27 cellular contexts compared by ENCODE assay signal in the genomic region with DNA sequence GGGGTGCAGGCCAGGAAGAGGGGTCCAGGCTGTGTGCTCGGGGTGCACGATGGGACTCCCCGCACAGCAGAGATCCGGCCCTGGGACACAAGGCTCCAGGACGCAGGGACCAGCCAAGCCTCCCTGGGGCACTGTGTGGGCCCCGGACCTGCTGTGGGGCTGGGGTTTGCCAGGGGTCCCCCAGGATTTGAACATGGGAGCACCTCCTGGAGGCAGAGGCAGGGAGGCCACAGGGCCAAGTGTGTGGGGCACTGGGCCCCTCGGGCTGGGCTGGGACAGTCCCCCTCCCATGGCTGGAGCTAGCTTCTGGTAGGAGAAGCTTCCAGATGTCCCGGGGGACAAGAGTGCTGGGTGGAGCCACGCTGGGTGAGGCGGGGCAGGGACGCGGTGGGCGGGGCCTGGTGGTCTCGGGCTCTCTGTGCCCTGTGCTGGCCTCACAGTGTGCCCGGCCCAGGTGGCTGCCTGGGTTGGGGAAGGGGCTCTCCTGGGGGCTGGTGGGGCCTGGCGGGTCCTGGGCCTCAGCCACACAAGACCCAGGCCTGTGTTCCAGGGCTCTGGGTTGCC. TPM values are rescaled to one million over a fixed set of nuclear protein-coding genes. Genes with fewer than 3 reads are reported as not detected.
DNase-seq lines count a peak whose midpoint lies in the region; ATAC-seq, FAIRE-seq and TF ChIP-seq lines count a peak whose summit lies in the region.
"Had no signal": no experiment of that assay in that cellular context is flagged by ENCODE, and none has a peak within 500 bp of the region (broad histone marks: within the 10 kb centered on the region; RNA-seq: fewer than 3 reads in every experiment).

No MANE protein-coding gene starts in this region.

- H3K79me2 ChIP-seq in PC-3 (ENCODE audit: low read length) = no peaks in the 10 kb centered on the region
- H3K79me2 ChIP-seq in H1 (ENCODE audit: control insufficient read depth in 1 of 2, insufficient read depth in 2 of 2, low read length in 2 of 2) = no peaks in the 10 kb centered on the region

- H3K36me3 ChIP-seq in PC-3 (ENCODE audit: low read depth, low read length) (no peaks in the 10 kb centered on the region), H1 (ENCODE audit: control insufficient read depth in 2 of 4, insufficient read depth in 4 of 4, low read length in 3 of 4) (peaks cover 0 to 9% (median 8%) of the 10 kb centered on the region in 4 experiments; a peak in 5 of 8 replicates), sigmoid colon (peaks cover 0 to 2% (median 0%) of the 10 kb centered on the region in 4 donors)
- H3K36me3 ChIP-seq: prostate gland had no signal

- no peak overlapping the region for H3K4ac ChIP-seq in H1 (replicated peaks; ENCODE audit: insufficient read length, low read depth, low read length)

- no peaks in the 10 kb centered on the region for H3F3A ChIP-seq in PC-3 (ENCODE audit: low read length, unreplicated experiment)

- no peak overlapping the region for H2BK12ac ChIP-seq in H1 (ENCODE audit: low read depth, low read length)

- no peak for FAIRE-seq in H1 (lab: Jason Lieb, UNC)
- FAIRE-seq: GM12878, kidney had no signal

- H3K14ac ChIP-seq in H1 (ENCODE audit: insufficient read length) = no peak overlapping the region

- TF ChIP-seq POLR2A in H1 (IDR thresholded peaks at IDR 0.05; ENCODE audit: control extremely low read depth in 1 of 2, low read depth in 2 of 2, low read length in 2 of 2) (no peak), sigmoid colon (IDR thresholded peaks at IDR 0.05) (no peak)

- H2BK5ac ChIP-seq in H1 (ENCODE audit: low read depth, low read length) = no peak overlapping the region

- TF ChIP-seq RAD21 in H1 (IDR thresholded peaks at IDR 0.05 in 1 of 2, conservative IDR thresholded peaks at IDR 0.05 in 1 of 2; ENCODE audit: low read depth in 2 of 2, low read length in 2 of 2) = no peak

- H2BK15ac ChIP-seq in H1 (ENCODE audit: low read length) = no peak overlapping the region

- H3K18ac ChIP-seq in H1 (ENCODE audit: extremely low read depth, low read length) = peak overlapping the region; percentile 48; the same call in 1 of the 2 replicates

- H2BK20ac ChIP-seq in H1 (ENCODE audit: low read length) = no peak overlapping the region

- DNase-seq in D341Med (ENCODE audit: low spot score) = peak; percentile 60
- no peak for DNase-seq in PC-3
- peak in 1 of 2 experiments; percentile 82 for DNase-seq in H1 (ENCODE audit: low read depth in 1 of 2, low spot score in 2 of 2)
- DNase-seq in activated T-helper 2 cell treated with anti-CD3 and anti-CD28 coated beads, Interferon-gamma antibody, Interleukin-2, Interleukin-4, amounts not matched to agents 10 μg/mL and 5 μg/mL and 100 μg/mL, durations not matched to agents 14 hours and 24 hours and 36 hours (ENCODE audit: low spot score) = no peak
- no peak for DNase-seq in sigmoid colon
- no peak for DNase-seq in DMS153 (lab: John Stamatoyannopoulos, UW)
- DNase-seq: activated CD4-positive, alpha-beta T cell treated with anti-CD3 and anti-CD28 coated beads for 1 hour; activated naive CD4-positive, alpha-beta T cell treated with anti-CD3 and anti-CD28 coated beads, Interleukin-2, amount 50 U/mL, for 16 hours; activated T-cell treated with anti-CD3 and anti-CD28 coated beads, Interleukin-2, amount 50 U/mL, for 48 hours; aorta; CD4-positive, CD25-positive, alpha-beta regulatory T cell; central memory CD4-positive, alpha-beta T cell; DMS79 treated with DMSO at 0.1 percent for 48 hours; erythroblast; foreskin fibroblast; kidney; NCI-H1105 treated with DMSO at 0.1 percent for 48 hours; NCI-H510A had no signal

- H3K4me2 ChIP-seq in PC-3 (ENCODE audit: low read length) (peak overlapping the region; percentile 73), H1 (ENCODE audit: insufficient read depth in 1 of 2, low read depth in 2 of 2, low read length in 2 of 2) (no peak overlapping the region)

- H4K5ac ChIP-seq in H1 (ENCODE audit: insufficient read length, low read depth, low read length) = no peak overlapping the region

- no peak overlapping the region for H3K56ac ChIP-seq in H1 (replicated peaks; ENCODE audit: insufficient read length, low read depth, low read length)

- WGBS in H1 (ENCODE audit: extremely low coverage in 1 of 2, insufficient coverage in 1 of 2, insufficient read length in 1 of 2, insufficient replicate concordance in 2 of 2, low coverage in 1 of 2, low lambda C conversion rate in 2 of 2, missing lambda C conversion rate in 1 of 2), 2 experiments = 76% methylated on average over 13 of the region's 16 CpGs; no CpG with 5 or more reads in 1 of the 2 experiments
- 17 to 63% methylated on average over 16 of the region's 16 CpGs for WGBS in sigmoid colon, 2 donors

- peaks cover 4% of the 10 kb centered on the region for H3K4me1 Mint-ChIP-seq in activated T-helper 2 cell treated with anti-CD3 and anti-CD28 coated beads, Interferon-gamma antibody, Interleukin-2, Interleukin-4, amounts not matched to agents 10 μg/mL and 5 μg/mL and 100 μg/mL, durations not matched to agents 14 hours and 24 hours and 36 hours (ENCODE audit: low read depth)

- H3K4me3 Mint-ChIP-seq in activated T-helper 2 cell treated with anti-CD3 and anti-CD28 coated beads, Interferon-gamma antibody, Interleukin-2, Interleukin-4, amounts not matched to agents 10 μg/mL and 5 μg/mL and 100 μg/mL, durations not matched to agents 14 hours and 24 hours and 36 hours (ENCODE audit: low read depth) = no peak overlapping the region
- H3K4me3 Mint-ChIP-seq: CD4-positive, CD25-positive, alpha-beta regulatory T cell had no signal

- POLR2A ChIA-PET in PC-3 (lab: Charles Lee; ENCODE audit: unreplicated experiment) (no interaction called here), H1 (lab: Charles Lee; ENCODE audit: partially characterized antibody) (no interaction called here)

- H3K9ac ChIP-seq in PC-3 (ENCODE audit: low read length) (no peak overlapping the region), H1 (replicated peaks in 1 of 4; ENCODE audit: extremely low read depth in 1 of 4, low read depth in 3 of 4, low read length in 3 of 4) (no peak overlapping the region)

- intact Hi-C loops in PC-3 (cut with micrococcal nuclease) = no loop called here
- intact Hi-C loops in activated T-helper 2 cell treated with anti-CD3 and anti-CD28 coated beads, Interferon-gamma antibody, Interleukin-2, Interleukin-4, amounts not matched to agents 10 μg/mL and 5 μg/mL and 100 μg/mL, durations not matched to agents 14 hours and 24 hours and 36 hours (cut with micrococcal nuclease) = no loop called here
- intact Hi-C loops in sigmoid colon (cut with DNase I) = no loop called here

- 0 out of 2 replicates have a peak overlapping the region, but pooled peaks have one; percentile 8 for H3K27ac ChIP-seq in 22Rv1
- H3K27ac ChIP-seq in PC-3 (ENCODE audit: low read length) = no peak overlapping the region
- H3K27ac ChIP-seq in H1 (ENCODE audit: low read depth, low read length) = no peak overlapping the region
- H3K27ac ChIP-seq in sigmoid colon = no peak overlapping the region
- H3K27ac ChIP-seq: prostate gland, RWPE1, suprapubic skin, vagina had no signal

- H3K23me2 ChIP-seq in H1 (ENCODE audit: low read depth, low read length) = no peaks in the 10 kb centered on the region; the same call in 1 of the 2 replicates

- no peaks in the 10 kb centered on the region for H3K9me2 ChIP-seq in PC-3 (replicated peaks; ENCODE audit: low read length)

- no peak overlapping the region for H3K23ac ChIP-seq in H1 (ENCODE audit: insufficient read length)

- no peak overlapping the region for H2AK5ac ChIP-seq in H1 (ENCODE audit: low read depth, low read length)

- H3K79me1 ChIP-seq in H1 (ENCODE audit: low read depth, low read length) = no peaks in the 10 kb centered on the region

- H3K27me3 ChIP-seq in PC-3 (ENCODE audit: low read length) = no peaks in the 10 kb centered on the region
- 0 out of 7 replicates have a peak, but pooled peaks cover 0 to 5% (median 0%) of the 10 kb centered on the region in 4 experiments for H3K27me3 ChIP-seq in H1 (replicated peaks in 1 of 4; ENCODE audit: control insufficient read depth in 3 of 4, extremely low read depth in 1 of 4, insufficient read depth in 3 of 4, low read length in 3 of 4)
- peaks cover 0 to 68% (median 44%) of the 10 kb centered on the region in 3 donors for H3K27me3 ChIP-seq in sigmoid colon
- H3K27me3 ChIP-seq: vagina had no signal

- CTCF ChIA-PET in PC-3 (lab: Charles Lee) = no interaction called here
- CTCF ChIA-PET in H1 (lab: Charles Lee; ENCODE audit: partially characterized antibody) = interaction anchor here (1.1 to 1.2 kb wide), 2 partner anchors 21 to 64 kb away, joined by 3 read pairs; no protein-coding TSS in a partner anchor

- no TSS peak for BruUV-seq in PC-3 (replicated peaks; lab: Mats Ljungman, UMichigan)

- ATAC-seq in PC-3 (peak; percentile 39), HG03432 (IDR thresholded peaks at IDR 0.05; ENCODE audit: unreplicated experiment) (no peak)
- ATAC-seq: GM12878 had no signal

- H2AFZ ChIP-seq in PC-3 (ENCODE audit: low read length) = peak overlapping the region; percentile 50; the same call in 1 of the 2 replicates
- H2AFZ ChIP-seq in H1 (ENCODE audit: low read length) = no peak overlapping the region

- TF ChIP-seq CTCF in 22Rv1 (IDR thresholded peaks at IDR 0.05) (no peak), PC-3 (conservative IDR thresholded peaks at IDR 0.05; ENCODE audit: low read depth, low read length) (no peak), H1 (IDR thresholded peaks at IDR 0.05; ENCODE audit: control extremely low read depth in 1 of 3, insufficient read depth in 1 of 3, low read depth in 1 of 3, low read length in 3 of 3) (no peak), sigmoid colon (IDR thresholded peaks at IDR 0.05) (no peak)

- no peaks in the 10 kb centered on the region for H3K27me3 Mint-ChIP-seq in activated T-helper 2 cell treated with anti-CD3 and anti-CD28 coated beads, Interferon-gamma antibody, Interleukin-2, Interleukin-4, amounts not matched to agents 10 μg/mL and 5 μg/mL and 100 μg/mL, durations not matched to agents 14 hours and 24 hours and 36 hours (ENCODE audit: low read depth)
- H3K27me3 Mint-ChIP-seq: CD4-positive, CD25-positive, alpha-beta regulatory T cell had no signal

- no peak overlapping the region for H3K27ac Mint-ChIP-seq in activated T-helper 2 cell treated with anti-CD3 and anti-CD28 coated beads, Interferon-gamma antibody, Interleukin-2, Interleukin-4, amounts not matched to agents 10 μg/mL and 5 μg/mL and 100 μg/mL, durations not matched to agents 14 hours and 24 hours and 36 hours
- H3K27ac Mint-ChIP-seq: CD4-positive, CD25-positive, alpha-beta regulatory T cell had no signal

- no peaks in the 10 kb centered on the region for H3K9me3 Mint-ChIP-seq in activated T-helper 2 cell treated with anti-CD3 and anti-CD28 coated beads, Interferon-gamma antibody, Interleukin-2, Interleukin-4, amounts not matched to agents 10 μg/mL and 5 μg/mL and 100 μg/mL, durations not matched to agents 14 hours and 24 hours and 36 hours
- H3K9me3 Mint-ChIP-seq: CD4-positive, CD25-positive, alpha-beta regulatory T cell had no signal

- peaks cover 7% of the 10 kb centered on the region for H3K36me3 Mint-ChIP-seq in activated T-helper 2 cell treated with anti-CD3 and anti-CD28 coated beads, Interferon-gamma antibody, Interleukin-2, Interleukin-4, amounts not matched to agents 10 μg/mL and 5 μg/mL and 100 μg/mL, durations not matched to agents 14 hours and 24 hours and 36 hours (ENCODE audit: low read depth)

- peak overlapping the region; percentile 65 for H4K91ac ChIP-seq in H1 (replicated peaks; ENCODE audit: insufficient read length, low read length)

- no peak overlapping the region for H2BK120ac ChIP-seq in H1 (replicated peaks; ENCODE audit: low read depth, low read length)

- no peaks in the 10 kb centered on the region for H3K9me3 ChIP-seq in PC-3 (ENCODE audit: low read length)
- no peaks in the 10 kb centered on the region for H3K9me3 ChIP-seq in H1 (ENCODE audit: insufficient read depth in 2 of 2, low read depth in 1 of 2, low read length in 1 of 2)
- no peaks in the 10 kb centered on the region for H3K9me3 ChIP-seq in sigmoid colon
- H3K9me3 ChIP-seq: prostate gland, suprapubic skin, vagina had no signal

- no peaks in the 10 kb centered on the region; the same call in 1 of the 2 replicates for H3K4me1 ChIP-seq in PC-3 (ENCODE audit: insufficient read depth, low read length)
- peaks cover 0 to 12% (median 4%) of the 10 kb centered on the region in 4 experiments; a peak in 4 of 7 replicates for H3K4me1 ChIP-seq in H1 (replicated peaks in 1 of 4; ENCODE audit: control insufficient read depth in 3 of 4, insufficient read depth in 4 of 4, low read length in 3 of 4)
- peaks cover 0 to 12% (median 11%) of the 10 kb centered on the region in 4 donors for H3K4me1 ChIP-seq in sigmoid colon
- H3K4me1 ChIP-seq: prostate gland had no signal

- H4K20me1 ChIP-seq in PC-3 (ENCODE audit: low read length) = no peaks in the 10 kb centered on the region
- H4K20me1 ChIP-seq in H1 (replicated peaks in 1 of 2; ENCODE audit: control insufficient read depth in 1 of 2, insufficient read depth in 2 of 2, low read length in 2 of 2) = peaks cover 0 to 11% of the 10 kb centered on the region in 2 experiments

- TF ChIP-seq EP300 in H1 (IDR thresholded peaks at IDR 0.05; ENCODE audit: borderline replicate concordance in 1 of 2, low read depth in 2 of 2, low read length in 2 of 2) (no peak), sigmoid colon (IDR thresholded peaks at IDR 0.05) (no peak)

- H4K8ac ChIP-seq in H1 (ENCODE audit: extremely low read depth, insufficient read depth, low read length) = peak overlapping the region; percentile 71

- H3K4me3 ChIP-seq in PC-3 (ENCODE audit: low read length) (0 out of 2 replicates have a peak overlapping the region, but pooled peaks have one; percentile 31), H1 (ENCODE audit: extremely low read depth in 1 of 4, insufficient read depth in 2 of 4, low read depth in 3 of 4, low read length in 4 of 4) (no peak overlapping the region), sigmoid colon (no peak overlapping the region)
- H3K4me3 ChIP-seq: GM12878, lung, prostate gland, suprapubic skin, vagina had no signal

RNA-seq across cellular contexts. Expression of gene FGFRL1, which starts 18.6 kb away (rescaled TPM):
- total RNA-seq in PC-3 (2014; rRNA removed) (31.2 and 42.6 TPM in 2 replicates), sigmoid colon (10 to 100 TPM in 1 of 4 donors, 1 to 10 TPM in 3; 6.1 to 10.0 (median 8.0) TPM)
- 18.8 and 18.9 TPM in 2 replicates for total RNA-seq in H1 (2021; fragmentation: NEBNext Ultra II Directional; extraction: Animal tissue kit (Norgen Biotek cat#: 25700))
- polyA plus RNA-seq in H1 (2011; rRNA removed) (34.6 and 38.9 TPM in 2 replicates), sigmoid colon (10 to 100 TPM in 1 of 3 donors, 1 to 10 TPM in 2; 1.2 to 12.1 (median 3.0) TPM)
- polyA plus RNA-seq in H1 (2011; cell fraction: cytosol; rRNA removed) = 27.7 TPM
- 30.1 TPM for polyA plus RNA-seq in H1 (2011; cell fraction: nucleus; rRNA removed)
- 12.6 to 21.8 TPM (median 19.7 TPM) in 4 replicates for polyA plus RNA-seq in H1 (2012, experiment 1 of 2)
- polyA plus RNA-seq in H1 (2012, experiment 2 of 2) = 15.6 TPM
- polyA plus RNA-seq in H1 (2013, experiment 1 of 2) = 21.1 TPM
- polyA plus RNA-seq in H1 (2013, experiment 2 of 2) = 22.9 TPM
- 72.8 and 101 TPM in 2 replicates for polyA minus RNA-seq in H1 (2011; rRNA and poly(A)+ RNA removed)
- 20.7 TPM for polyA minus RNA-seq in H1 (2011; cell fraction: cytosol; rRNA and poly(A)+ RNA removed)
- polyA minus RNA-seq in H1 (2011; cell fraction: nucleus; rRNA and poly(A)+ RNA removed) = 22.0 TPM
- 17.5 TPM in 2 replicates for total RNA-seq in activated T-helper 2 cell treated with anti-CD3 and anti-CD28 coated beads, Interferon-gamma antibody, Interleukin-2, Interleukin-4, amounts not matched to agents 10 μg/mL and 5 μg/mL and 100 μg/mL, durations not matched to agents 14 hours and 24 hours and 36 hours

RNA-seq across cellular contexts. Expression of gene SLC26A1, which starts 36.8 kb away (rescaled TPM):
- 0.52 TPM in 1 of 2 replicates, not detected in the other for total RNA-seq in PC-3 (2014; rRNA removed)
- not detected in 2 replicates for total RNA-seq in H1 (2021; fragmentation: NEBNext Ultra II Directional; extraction: Animal tissue kit (Norgen Biotek cat#: 25700))
- polyA plus RNA-seq in H1 (2011; rRNA removed) = 0.11 and 0.14 TPM in 2 replicates
- 0.10 TPM for polyA plus RNA-seq in H1 (2011; cell fraction: cytosol; rRNA removed)
- polyA plus RNA-seq in H1 (2011; cell fraction: nucleus; rRNA removed) = 0.57 TPM
- 0.20 to 0.67 TPM (median 0.33 TPM) in 4 replicates for polyA plus RNA-seq in H1 (2012, experiment 1 of 2)
- polyA plus RNA-seq in H1 (2012, experiment 2 of 2) = 0.08 TPM
- polyA plus RNA-seq in H1 (2013, experiment 1 of 2) = 0.14 TPM
- 0.06 TPM for polyA plus RNA-seq in H1 (2013, experiment 2 of 2)
- polyA minus RNA-seq in H1 (2011; rRNA and poly(A)+ RNA removed) = 0.07 and 0.09 TPM in 2 replicates
- polyA minus RNA-seq in H1 (2011; cell fraction: cytosol; rRNA and poly(A)+ RNA removed) = not detected
- 0.20 TPM for polyA minus RNA-seq in H1 (2011; cell fraction: nucleus; rRNA and poly(A)+ RNA removed)
- 0.23 TPM in 1 of 2 replicates, not detected in the other for total RNA-seq in activated T-helper 2 cell treated with anti-CD3 and anti-CD28 coated beads, Interferon-gamma antibody, Interleukin-2, Interleukin-4, amounts not matched to agents 10 μg/mL and 5 μg/mL and 100 μg/mL, durations not matched to agents 14 hours and 24 hours and 36 hours
- not detected for total RNA-seq in sigmoid colon
- polyA plus RNA-seq in sigmoid colon = 1 to 10 TPM in 1 of 3 donors, not detected in 2; 1.1 TPM
- total RNA-seq: activated CD8-positive, alpha-beta memory T cell treated with anti-CD3 and anti-CD28 coated beads for 36 hours had no signal

RNA-seq across cellular contexts. Expression of gene IDUA, which starts 43.2 kb away (rescaled TPM):
- total RNA-seq in PC-3 (2014; rRNA removed) (10.1 and 10.3 TPM in 2 replicates), sigmoid colon (10 to 100 TPM in 1 of 4 donors, 1 to 10 TPM in 3; 7.1 to 15.2 (median 7.6) TPM)
- total RNA-seq in H1 (2021; fragmentation: NEBNext Ultra II Directional; extraction: Animal tissue kit (Norgen Biotek cat#: 25700)) = 4.8 and 6.5 TPM in 2 replicates
- polyA plus RNA-seq in H1 (2011; rRNA removed) (2.8 and 5.8 TPM in 2 replicates), sigmoid colon (10 to 100 TPM in 1 of 3 donors, 1 to 10 TPM in 2; 1.2 to 13.3 (median 4.2) TPM)
- polyA plus RNA-seq in H1 (2011; cell fraction: cytosol; rRNA removed) = 3.5 TPM
- 30.1 TPM for polyA plus RNA-seq in H1 (2011; cell fraction: nucleus; rRNA removed)
- polyA plus RNA-seq in H1 (2012, experiment 1 of 2) = 1.3 to 4.4 TPM (median 2.7 TPM) in 4 replicates
- 1.2 TPM for polyA plus RNA-seq in H1 (2012, experiment 2 of 2)
- polyA plus RNA-seq in H1 (2013, experiment 1 of 2) = 2.0 TPM
- 2.1 TPM for polyA plus RNA-seq in H1 (2013, experiment 2 of 2)
- polyA minus RNA-seq in H1 (2011; rRNA and poly(A)+ RNA removed) = 0.93 and 1.1 TPM in 2 replicates
- polyA minus RNA-seq in H1 (2011; cell fraction: cytosol; rRNA and poly(A)+ RNA removed) = 2.7 TPM
- polyA minus RNA-seq in H1 (2011; cell fraction: nucleus; rRNA and poly(A)+ RNA removed) = 8.1 TPM
- 23.6 and 25.5 TPM in 2 replicates for total RNA-seq in activated T-helper 2 cell treated with anti-CD3 and anti-CD28 coated beads, Interferon-gamma antibody, Interleukin-2, Interleukin-4, amounts not matched to agents 10 μg/mL and 5 μg/mL and 100 μg/mL, durations not matched to agents 14 hours and 24 hours and 36 hours

RNA-seq across cellular contexts. Expression of gene DGKQ, which starts 56.7 kb away (rescaled TPM):
- total RNA-seq in PC-3 (2014; rRNA removed) = 14.2 and 23.5 TPM in 2 replicates
- total RNA-seq in H1 (2021; fragmentation: NEBNext Ultra II Directional; extraction: Animal tissue kit (Norgen Biotek cat#: 25700)) = 9.3 and 9.7 TPM in 2 replicates
- polyA plus RNA-seq in H1 (2011; rRNA removed) = 7.3 and 14.5 TPM in 2 replicates
- polyA plus RNA-seq in H1 (2011; cell fraction: cytosol; rRNA removed) = 11.1 TPM
- 97.1 TPM for polyA plus RNA-seq in H1 (2011; cell fraction: nucleus; rRNA removed)
- polyA plus RNA-seq in H1 (2012, experiment 1 of 2) = 6.3 to 10.5 TPM (median 9.8 TPM) in 4 replicates
- polyA plus RNA-seq in H1 (2012, experiment 2 of 2) = 5.8 TPM
- polyA plus RNA-seq in H1 (2013, experiment 1 of 2) = 5.9 TPM
- 5.2 TPM for polyA plus RNA-seq in H1 (2013, experiment 2 of 2)
- polyA minus RNA-seq in H1 (2011; rRNA and poly(A)+ RNA removed) = 3.4 and 6.0 TPM in 2 replicates
- polyA minus RNA-seq in H1 (2011; cell fraction: cytosol; rRNA and poly(A)+ RNA removed) = 10.1 TPM
- polyA minus RNA-seq in H1 (2011; cell fraction: nucleus; rRNA and poly(A)+ RNA removed) = 13.6 TPM
- 13.0 and 14.4 TPM in 2 replicates for total RNA-seq in activated T-helper 2 cell treated with anti-CD3 and anti-CD28 coated beads, Interferon-gamma antibody, Interleukin-2, Interleukin-4, amounts not matched to agents 10 μg/mL and 5 μg/mL and 100 μg/mL, durations not matched to agents 14 hours and 24 hours and 36 hours
- 1 to 10 TPM; 3.5 to 8.9 (median 5.1) TPM for total RNA-seq in sigmoid colon
- 10 to 100 TPM; 19.8 to 26.2 (median 23.6) TPM for polyA plus RNA-seq in sigmoid colon
